ENCODE assay signal across 2 cellular contexts in genomic region chr21:44941567-44941966, GRCh38.
TF ChIP-seq lines count a peak whose summit lies in the region.

No MANE protein-coding gene starts in this region.

TF ChIP-seq in A549, 52 proteins besides CTCF, POLR2A, EP300 and RAD21:
- TF ChIP-seq PHF8 (IDR thresholded peaks at IDR 0.05; ENCODE audit: borderline replicate concordance, low read depth), result no peak
- no peak for TF ChIP-seq JUN (IDR thresholded peaks at IDR 0.05)
- no peak for TF ChIP-seq ATOH8 (CRISPR knock-in tag; IDR thresholded peaks at IDR 0.05; ENCODE audit: low read depth)
- TF ChIP-seq NFE2L2 (conservative IDR thresholded peaks at IDR 0.05; ENCODE audit: low read length), result no peak
- no peak for TF ChIP-seq CBX8 (IDR thresholded peaks at IDR 0.05)
- TF ChIP-seq ZSCAN20 (CRISPR knock-in tag; IDR thresholded peaks at IDR 0.05), result no peak
- TF ChIP-seq SREBF2 (IDR thresholded peaks at IDR 0.05), result no peak
- TF ChIP-seq ZC3H11A (IDR thresholded peaks at IDR 0.05), result no peak
- no peak for TF ChIP-seq HMGXB4 (CRISPR knock-in tag; IDR thresholded peaks at IDR 0.05; ENCODE audit: borderline replicate concordance)
- TF ChIP-seq MYC (IDR thresholded peaks at IDR 0.05; ENCODE audit: borderline replicate concordance, low read length), result no peak
- no peak for TF ChIP-seq KDM1A (IDR thresholded peaks at IDR 0.05; ENCODE audit: low read depth)
- no peak for TF ChIP-seq EHF (CRISPR knock-in tag; IDR thresholded peaks at IDR 0.05)
- TF ChIP-seq, protein P1, sequence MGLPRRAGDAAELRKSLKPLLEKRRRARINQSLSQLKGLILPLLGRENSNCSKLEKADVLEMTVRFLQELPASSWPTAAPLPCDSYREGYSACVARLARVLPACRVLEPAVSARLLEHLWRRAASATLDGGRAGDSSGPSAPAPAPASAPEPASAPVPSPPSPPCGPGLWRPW (IDR thresholded peaks at IDR 0.05), result no peak
- TF ChIP-seq BHLHE40 (IDR thresholded peaks at IDR 0.05; ENCODE audit: low read depth, low read length), result no peak

TF ChIP-seq in HepG2, 621 proteins besides CTCF, POLR2A, EP300 and RAD21 (continued from another document):
- no peak for TF ChIP-seq SUZ12 (IDR thresholded peaks at IDR 0.05; ENCODE audit: low read depth, low read length)
